In genomic region chr16:88811850-88812736, GRCh38 we compare ENCODE assay signal across 8 cellular contexts. TPM values are rescaled to one million over a fixed set of nuclear protein-coding genes. Genes with fewer than 3 reads are reported as not detected.
DNase-seq lines count a peak whose midpoint lies in the region; ATAC-seq, FAIRE-seq and TF ChIP-seq lines count a peak whose summit lies in the region.

APRT (minus strand) TSS chr16:88811928; CDS start chr16:88811899, 29 bp downstream.

- TF ChIP-seq POLR2A in H1 (IDR thresholded peaks at IDR 0.05; ENCODE audit: control extremely low read depth in 1 of 2, low read depth in 2 of 2, low read length in 2 of 2) = peak in 1 of 2 experiments; percentile 81; a peak in 2 of 3 replicates

- DNase-seq in COR-L47 (lab: John Stamatoyannopoulos, UW) (peak; percentile 83), HTR-8/SVneo (ENCODE audit: insufficient read length, low spot score) (peak; percentile 95), NOMO-1 (lab: John Stamatoyannopoulos, UW; ENCODE audit: unreplicated experiment in 2 of 2) (peak; percentile 84 to 85), H1 (ENCODE audit: low read depth in 1 of 2, low spot score in 2 of 2) (peak; percentile 79 to 99), mesendoderm (peak; percentile 94)
- peak; percentile 98 to 99 (median 99) for DNase-seq in activated CD8-positive, alpha-beta memory T cell treated with anti-CD3 and anti-CD28 coated beads for 48 hours (ENCODE audit: low read depth in 2 of 3, low spot score in 2 of 3)
- DNase-seq in stimulated activated CD8-positive, alpha-beta memory T cell treated with anti-CD3 and anti-CD28 coated beads, Interleukin-12 subunit alpha, Interleukin-12 subunit beta, amount 100 ng/mL, for 4 hours (ENCODE audit: low read depth) = peak; percentile 95

- H3K79me2 ChIP-seq in H1 (ENCODE audit: control insufficient read depth in 1 of 2, insufficient read depth in 2 of 2, low read length in 2 of 2) (peaks cover 0 to 18% of the 10 kb centered on the region in 2 experiments; a peak in 2 of 4 replicates), mesendoderm (ENCODE audit: control insufficient read depth, insufficient read depth, low read length) (peaks cover 19% of the 10 kb centered on the region)

- H2AK5ac ChIP-seq in H1 (ENCODE audit: low read depth, low read length) (no peak within 1 kb of the TSS), mesendoderm (ENCODE audit: low read length) (peak within 1 kb of the TSS; percentile 74)

- TF ChIP-seq RAD21 in H1 (IDR thresholded peaks at IDR 0.05 in 1 of 2, conservative IDR thresholded peaks at IDR 0.05 in 1 of 2; ENCODE audit: low read depth in 2 of 2, low read length in 2 of 2) = peak; percentile 55 to 68

- 4% methylated on average over 50 of the region's 83 CpGs; no CpG with 5 or more reads in 1 of the 2 experiments for WGBS in H1 (ENCODE audit: extremely low coverage in 1 of 2, insufficient coverage in 1 of 2, insufficient read length in 1 of 2, insufficient replicate concordance in 2 of 2, low coverage in 1 of 2, low lambda C conversion rate in 2 of 2, missing lambda C conversion rate in 1 of 2), 2 experiments
- whole genome bisulfite sequencing in mesendoderm (ENCODE audit: extremely low coverage, insufficient coverage, low lambda C conversion rate) = no CpG with 5 or more reads among the region's 83 CpGs

- H3K4me3 ChIP-seq in H1 (ENCODE audit: extremely low read depth in 1 of 4, insufficient read depth in 2 of 4, low read depth in 3 of 4, low read length in 4 of 4) (peak within 1 kb of the TSS; percentile 67 to 86 (median 82)), mesendoderm (ENCODE audit: low read length) (peak within 1 kb of the TSS; percentile 90)

- H3K56ac ChIP-seq in H1 (replicated peaks; ENCODE audit: insufficient read length, low read depth, low read length) (peak within 1 kb of the TSS; percentile 98), mesendoderm (ENCODE audit: low read length) (peak within 1 kb of the TSS; percentile 99)

- no peak within 1 kb of the TSS; the same call in 1 of the 2 replicates for H2BK12ac ChIP-seq in H1 (ENCODE audit: low read depth, low read length)

- TF ChIP-seq EP300 in H1 (IDR thresholded peaks at IDR 0.05; ENCODE audit: borderline replicate concordance in 1 of 2, low read depth in 2 of 2, low read length in 2 of 2) = no peak

- H2BK15ac ChIP-seq in H1 (ENCODE audit: low read length) (no peak within 1 kb of the TSS), mesendoderm (replicated peaks; ENCODE audit: low read depth) (no peak within 1 kb of the TSS)

- H4K20me1 ChIP-seq in H1 (replicated peaks in 1 of 2; ENCODE audit: control insufficient read depth in 1 of 2, insufficient read depth in 2 of 2, low read length in 2 of 2) = peaks cover 20 to 30% of the 10 kb centered on the region in 2 experiments

- peak within 1 kb of the TSS; percentile 98 for H4K8ac ChIP-seq in H1 (ENCODE audit: extremely low read depth, insufficient read depth, low read length)
- H4K8ac ChIP-seq in mesendoderm (ENCODE audit: low read depth, low read length) = peak within 1 kb of the TSS; percentile 57

- H3K9ac ChIP-seq in H1 (replicated peaks in 1 of 4; ENCODE audit: extremely low read depth in 1 of 4, low read depth in 3 of 4, low read length in 3 of 4) (peak within 1 kb of the TSS; percentile 84 to 93 (median 86)), mesendoderm (ENCODE audit: low read length) (peak within 1 kb of the TSS; percentile 97)

- peak; percentile 98 for FAIRE-seq in HTR-8/SVneo (lab: Jason Lieb, UNC)
- no peak for FAIRE-seq in H1 (lab: Jason Lieb, UNC)

- TF ChIP-seq CTCF in H1 (IDR thresholded peaks at IDR 0.05; ENCODE audit: control extremely low read depth in 1 of 3, insufficient read depth in 1 of 3, low read depth in 1 of 3, low read length in 3 of 3) = peak in 2 of 3 experiments; percentile 38 to 47; a peak in 2 of 4 replicates

- H3K23me2 ChIP-seq in H1 (ENCODE audit: low read depth, low read length) = peaks cover 10% of the 10 kb centered on the region

- H3K79me1 ChIP-seq in H1 (ENCODE audit: low read depth, low read length) = 0 out of 2 replicates have a peak, but pooled peaks cover 6% of the 10 kb centered on the region
- H3K79me1 ChIP-seq in mesendoderm (ENCODE audit: low read length) = peaks cover 5% of the 10 kb centered on the region

- H3K4me2 ChIP-seq in H1 (ENCODE audit: insufficient read depth in 1 of 2, low read depth in 2 of 2, low read length in 2 of 2) (peak within 1 kb of the TSS; percentile 82 to 90), mesendoderm (ENCODE audit: low read length) (peak within 1 kb of the TSS; percentile 98)

- H3K36me3 ChIP-seq in H1 (ENCODE audit: control insufficient read depth in 2 of 4, insufficient read depth in 4 of 4, low read length in 3 of 4) (peaks cover 17 to 37% (median 24%) of the 10 kb centered on the region in 4 experiments), mesendoderm (ENCODE audit: control insufficient read depth, insufficient read depth, low read length) (peaks cover 11% of the 10 kb centered on the region)

- POLR2A ChIA-PET in H1 (lab: Charles Lee; ENCODE audit: partially characterized antibody) = interaction anchor here (0.7 to 8.1 kb wide), 19 partner anchors 7 to 372 kb away, joined by 3 to 77 read pairs (median 5); partner anchors contain the start of genes GALNS and TRAPPC2L

- H2BK20ac ChIP-seq in H1 (ENCODE audit: low read length) = no peak within 1 kb of the TSS

- peak; percentile 47 for ATAC-seq in GM21367 (IDR thresholded peaks at IDR 0.05; ENCODE audit: unreplicated experiment)

- H3K9me3 ChIP-seq in H1 (ENCODE audit: insufficient read depth in 2 of 2, low read depth in 1 of 2, low read length in 1 of 2) = no peaks in the 10 kb centered on the region

- H3K18ac ChIP-seq in H1 (ENCODE audit: extremely low read depth, low read length) = peak within 1 kb of the TSS; percentile 96
- H3K18ac ChIP-seq in mesendoderm (ENCODE audit: low read length) = peak within 1 kb of the TSS; percentile 93

- peak within 1 kb of the TSS; percentile 90 for H3K14ac ChIP-seq in H1 (ENCODE audit: insufficient read length)

- peaks cover 0 to 11% (median 4%) of the 10 kb centered on the region in 4 experiments; a peak in 5 of 7 replicates for H3K4me1 ChIP-seq in H1 (replicated peaks in 1 of 4; ENCODE audit: control insufficient read depth in 3 of 4, insufficient read depth in 4 of 4, low read length in 3 of 4)
- no peaks in the 10 kb centered on the region for H3K4me1 ChIP-seq in mesendoderm (ENCODE audit: control insufficient read depth, low read depth, low read length)

- H3K23ac ChIP-seq in H1 (ENCODE audit: insufficient read length) (no peak within 1 kb of the TSS), mesendoderm (ENCODE audit: low read length) (peak within 1 kb of the TSS; percentile 97)

- CTCF ChIA-PET in H1 (lab: Charles Lee; ENCODE audit: partially characterized antibody) = interaction anchor here (0.7 to 5.7 kb wide), 25 partner anchors 9 to 404 kb away, joined by 3 to 29 read pairs (median 3); partner anchors contain the start of genes GALNS and TRAPPC2L

- H2BK5ac ChIP-seq in H1 (ENCODE audit: low read depth, low read length) = peak within 1 kb of the TSS; percentile 94; the same call in 1 of the 2 replicates
- H2BK5ac ChIP-seq in mesendoderm (ENCODE audit: low read length) = peak within 1 kb of the TSS; percentile 95

- peak within 1 kb of the TSS; percentile 100 for H4K5ac ChIP-seq in H1 (ENCODE audit: insufficient read length, low read depth, low read length)
- no peak within 1 kb of the TSS for H4K5ac ChIP-seq in mesendoderm (ENCODE audit: low read length)

- peak within 1 kb of the TSS; percentile 82 for H2BK120ac ChIP-seq in H1 (replicated peaks; ENCODE audit: low read depth, low read length)
- peak within 1 kb of the TSS; percentile 39 for H2BK120ac ChIP-seq in mesendoderm (ENCODE audit: low read depth, low read length)

- H3K4ac ChIP-seq in H1 (replicated peaks; ENCODE audit: insufficient read length, low read depth, low read length) (peak within 1 kb of the TSS; percentile 100), mesendoderm (ENCODE audit: low read depth, low read length) (peak within 1 kb of the TSS; percentile 76)

- peak within 1 kb of the TSS; percentile 72; the same call in 1 of the 2 replicates for H2AFZ ChIP-seq in H1 (ENCODE audit: low read length)

- H3K27me3 ChIP-seq in H1 (replicated peaks in 1 of 4; ENCODE audit: control insufficient read depth in 3 of 4, extremely low read depth in 1 of 4, insufficient read depth in 3 of 4, low read length in 3 of 4) (no peaks in the 10 kb centered on the region), mesendoderm (ENCODE audit: insufficient read depth, low read length, poor library complexity) (no peaks in the 10 kb centered on the region)

- peak within 1 kb of the TSS; percentile 85 for H3K27ac ChIP-seq in H1 (ENCODE audit: low read depth, low read length)
- peak within 1 kb of the TSS; percentile 98 for H3K27ac ChIP-seq in mesendoderm (ENCODE audit: low read depth, low read length)

- H4K91ac ChIP-seq in H1 (replicated peaks; ENCODE audit: insufficient read length, low read length) = peak within 1 kb of the TSS; percentile 99

TF ChIP-seq in H1, 55 proteins besides CTCF, POLR2A, EP300 and RAD21 (continues in another document):
- TF ChIP-seq RFX5 (IDR thresholded peaks at IDR 0.05; ENCODE audit: borderline replicate concordance, low read depth, low read length) (no peak), EZH2 (IDR thresholded peaks at IDR 0.05; ENCODE audit: low read depth, low read length, severe bottlenecking) (no peak), TAF7 (optimal IDR thresholded peaks at IDR 0.05; ENCODE audit: borderline replicate concordance, low read depth, low read length) (no peak), BCL11A (IDR thresholded peaks at IDR 0.05; ENCODE audit: low read depth in 2 of 2, low read length in 2 of 2) (no peak), ATF3 (IDR thresholded peaks at IDR 0.05; ENCODE audit: insufficient read depth, low read depth, low read length) (no peak), KDM1A (IDR thresholded peaks at IDR 0.05; ENCODE audit: borderline replicate concordance, low read length) (no peak), TCF12 (IDR thresholded peaks at IDR 0.05; ENCODE audit: low read depth, low read length) (no peak)

RNA-seq across cellular contexts. Expression of gene APRT, which starts in this region (rescaled TPM):
- 221 and 244 TPM in 2 replicates for total RNA-seq in H1 (2021; fragmentation: NEBNext Ultra II Directional; extraction: Animal tissue kit (Norgen Biotek cat#: 25700))
- polyA plus RNA-seq in H1 (2011; rRNA removed) = 267 and 272 TPM in 2 replicates
- polyA plus RNA-seq in H1 (2011; cell fraction: cytosol; rRNA removed) = 183 TPM
- polyA plus RNA-seq in H1 (2011; cell fraction: nucleus; rRNA removed) = 229 TPM
- polyA plus RNA-seq in H1 (2012, experiment 1 of 2) = 277 to 336 TPM (median 307 TPM) in 4 replicates
- 319 TPM for polyA plus RNA-seq in H1 (2012, experiment 2 of 2)
- 268 TPM for polyA plus RNA-seq in H1 (2013, experiment 1 of 2)
- 292 TPM for polyA plus RNA-seq in H1 (2013, experiment 2 of 2)
- polyA minus RNA-seq in H1 (2011; rRNA and poly(A)+ RNA removed) = 35.1 and 46.4 TPM in 2 replicates
- 153 TPM for polyA minus RNA-seq in H1 (2011; cell fraction: cytosol; rRNA and poly(A)+ RNA removed)
- polyA minus RNA-seq in H1 (2011; cell fraction: nucleus; rRNA and poly(A)+ RNA removed) = 113 TPM
- 300 TPM for polyA plus RNA-seq in mesendoderm (2013, experiment 1 of 2)
- polyA plus RNA-seq in mesendoderm (2013, experiment 2 of 2) = 305 TPM

Comparison
In these comparisons a context has a peak if more than half of its experiments do, and no peak if none do; other contexts are left out.
1. Peak in every context shown above with its lines: DNase-seq, ATAC-seq, H3K4me3 ChIP-seq and H3K27ac ChIP-seq.